ENCODE assay signal across 15 cellular contexts in the genomic region with DNA sequence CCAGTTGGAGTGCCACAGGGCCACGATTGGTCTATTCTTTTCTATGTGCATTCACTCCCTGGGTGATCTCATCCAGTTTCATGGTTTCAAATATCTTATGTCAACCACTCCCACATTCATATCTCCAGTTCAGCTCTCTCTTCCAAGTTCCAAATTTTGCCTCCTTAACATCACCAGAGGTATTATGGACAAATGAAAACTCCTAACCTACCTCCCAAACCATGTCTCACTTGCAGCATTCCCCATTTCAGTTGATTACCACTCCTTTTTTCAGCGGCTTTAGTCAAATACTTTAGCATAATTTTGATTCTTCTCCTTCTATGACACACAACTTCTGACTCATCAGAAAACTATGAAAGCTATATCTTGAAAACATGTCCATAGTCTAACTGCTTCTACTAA.
DNase-seq lines count a peak whose midpoint lies in the region; TF ChIP-seq lines count a peak whose summit lies in the region.
"Had no signal": no experiment of that assay in that cellular context is flagged by ENCODE, and none has a peak within 500 bp of the region (broad histone marks: within the 10 kb centered on the region; RNA-seq: fewer than 3 reads in every experiment).

No MANE protein-coding gene starts in this region.

- no peak overlapping the region for H3K4me3 ChIP-seq in astrocyte of the spinal cord (ENCODE audit: low read depth, low read length)
- H3K4me3 ChIP-seq in neuronal stem cell (ENCODE audit: low read length in 2 of 2), result no peak overlapping the region
- H3K4me3 ChIP-seq: uterus had no signal

- H4K8ac ChIP-seq in neuronal stem cell (ENCODE audit: low read depth, low read length), result no peak overlapping the region

- H4K91ac ChIP-seq in neuronal stem cell (ENCODE audit: low read depth, low read length, poor library complexity), result no peak overlapping the region

- H2BK5ac ChIP-seq in neuronal stem cell (ENCODE audit: low read length), result no peak overlapping the region

- no peak overlapping the region for H2AFZ ChIP-seq in neuronal stem cell (ENCODE audit: low read length)

- H3K4me3 Mint-ChIP-seq in activated T-helper 2 cell treated with anti-CD3 and anti-CD28 coated beads, Interferon-gamma antibody, Interleukin-2, Interleukin-4, amounts not matched to agents 10 μg/mL and 5 μg/mL and 100 μg/mL, durations not matched to agents 14 hours and 24 hours and 36 hours (ENCODE audit: low read depth), result no peak overlapping the region
- H3K4me3 Mint-ChIP-seq: B cell had no signal

- DNase-seq in AG08396 (ENCODE audit: low spot score) (peak; percentile 15), LHCN-M2 (ENCODE audit: low read depth) (peak; percentile 0), astrocyte of the spinal cord (ENCODE audit: low read depth, low spot score) (peak; percentile 84), hepatic stellate cell (ENCODE audit: low spot score) (peak; percentile 29), occipital lobe (lab: John Stamatoyannopoulos, UW) (no peak), neuronal stem cell (ENCODE audit: low spot score) (no peak), SKM-1 (lab: John Stamatoyannopoulos, UW; ENCODE audit: unreplicated experiment) (no peak)
- DNase-seq in activated T-helper 2 cell treated with anti-CD3 and anti-CD28 coated beads, Interferon-gamma antibody, Interleukin-2, Interleukin-4, amounts not matched to agents 10 μg/mL and 5 μg/mL and 100 μg/mL, durations not matched to agents 14 hours and 24 hours and 36 hours (ENCODE audit: low spot score), result no peak
- DNase-seq: effector CD4-positive, alpha-beta T cell; GOT3; mesendoderm; posterior cingulate gyrus; uterus had no signal

- H3K27ac Mint-ChIP-seq in activated T-helper 2 cell treated with anti-CD3 and anti-CD28 coated beads, Interferon-gamma antibody, Interleukin-2, Interleukin-4, amounts not matched to agents 10 μg/mL and 5 μg/mL and 100 μg/mL, durations not matched to agents 14 hours and 24 hours and 36 hours, result no peak overlapping the region
- H3K27ac Mint-ChIP-seq: B cell had no signal

- H3K27me3 Mint-ChIP-seq in activated T-helper 2 cell treated with anti-CD3 and anti-CD28 coated beads, Interferon-gamma antibody, Interleukin-2, Interleukin-4, amounts not matched to agents 10 μg/mL and 5 μg/mL and 100 μg/mL, durations not matched to agents 14 hours and 24 hours and 36 hours (ENCODE audit: low read depth), result no peaks in the 10 kb centered on the region
- H3K27me3 Mint-ChIP-seq: B cell had no signal

- no peak overlapping the region for H3K27ac ChIP-seq in neuronal stem cell (replicated peaks; ENCODE audit: low read length)
- H3K27ac ChIP-seq: uterus, VCaP had no signal

- no peaks in the 10 kb centered on the region for H3K9me3 ChIP-seq in neuronal stem cell (replicated peaks in 1 of 2; ENCODE audit: control insufficient read depth in 2 of 2, insufficient read depth in 1 of 2, low read depth in 1 of 2, low read length in 2 of 2)
- H3K9me3 ChIP-seq: uterus had no signal

- no peak overlapping the region for H3K14ac ChIP-seq in neuronal stem cell (ENCODE audit: low read length)

- H3K4me1 ChIP-seq in neuronal stem cell (ENCODE audit: control insufficient read depth in 2 of 2, insufficient read depth in 1 of 2, low read depth in 1 of 2, low read length in 2 of 2), result no peaks in the 10 kb centered on the region
- H3K4me1 ChIP-seq: uterus had no signal

- no peak overlapping the region for H2BK12ac ChIP-seq in neuronal stem cell (ENCODE audit: low read length)

- no peak overlapping the region for H2BK120ac ChIP-seq in neuronal stem cell (ENCODE audit: low read depth, low read length)

- no peak overlapping the region for H3K18ac ChIP-seq in neuronal stem cell (ENCODE audit: low read length)

- no peaks in the 10 kb centered on the region for H3K79me1 ChIP-seq in neuronal stem cell (ENCODE audit: low read depth, low read length)

- H3K4me1 Mint-ChIP-seq in activated T-helper 2 cell treated with anti-CD3 and anti-CD28 coated beads, Interferon-gamma antibody, Interleukin-2, Interleukin-4, amounts not matched to agents 10 μg/mL and 5 μg/mL and 100 μg/mL, durations not matched to agents 14 hours and 24 hours and 36 hours (ENCODE audit: low read depth), result no peaks in the 10 kb centered on the region
- H3K4me1 Mint-ChIP-seq: B cell had no signal

- no peak overlapping the region for H2AK5ac ChIP-seq in neuronal stem cell (ENCODE audit: low read depth, low read length)

- H2BK15ac ChIP-seq in neuronal stem cell (ENCODE audit: low read length), result no peak overlapping the region

- H3K36me3 ChIP-seq in neuronal stem cell (replicated peaks in 1 of 2; ENCODE audit: control insufficient read depth in 2 of 2, insufficient read depth in 2 of 2, low read length in 2 of 2), result no peaks in the 10 kb centered on the region
- H3K36me3 ChIP-seq: uterus had no signal

- H3K23ac ChIP-seq in neuronal stem cell (ENCODE audit: low read depth, low read length, poor library complexity), result no peak overlapping the region

- intact Hi-C loops in activated T-helper 2 cell treated with anti-CD3 and anti-CD28 coated beads, Interferon-gamma antibody, Interleukin-2, Interleukin-4, amounts not matched to agents 10 μg/mL and 5 μg/mL and 100 μg/mL, durations not matched to agents 14 hours and 24 hours and 36 hours (cut with micrococcal nuclease), result no loop called here

- H3K4me2 ChIP-seq in neuronal stem cell (ENCODE audit: insufficient read depth, low read length, poor library complexity, severe bottlenecking), result no peak overlapping the region

- no peak overlapping the region for H3K4ac ChIP-seq in neuronal stem cell (ENCODE audit: low read length)

- no CpG with 5 or more reads among the region's 2 CpGs for WGBS in neuronal stem cell (ENCODE audit: extremely low coverage in 2 of 2, insufficient read length in 2 of 2, insufficient replicate concordance in 1 of 2), 2 donors

- no peak for TF ChIP-seq CTCF in astrocyte of the spinal cord (IDR thresholded peaks at IDR 0.05; ENCODE audit: low read depth, low read length)

- in situ Hi-C loops in astrocyte of the spinal cord (cut with HindIII; ENCODE audit: low sequenced_read_pairs), result no loop called here

- H3K9ac ChIP-seq in neuronal stem cell (ENCODE audit: low read depth, low read length, poor library complexity), result no peak overlapping the region

- no peaks in the 10 kb centered on the region for H3K36me3 Mint-ChIP-seq in activated T-helper 2 cell treated with anti-CD3 and anti-CD28 coated beads, Interferon-gamma antibody, Interleukin-2, Interleukin-4, amounts not matched to agents 10 μg/mL and 5 μg/mL and 100 μg/mL, durations not matched to agents 14 hours and 24 hours and 36 hours (ENCODE audit: low read depth)

- H3K9me3 Mint-ChIP-seq in activated T-helper 2 cell treated with anti-CD3 and anti-CD28 coated beads, Interferon-gamma antibody, Interleukin-2, Interleukin-4, amounts not matched to agents 10 μg/mL and 5 μg/mL and 100 μg/mL, durations not matched to agents 14 hours and 24 hours and 36 hours, result no peaks in the 10 kb centered on the region

- H3K27me3 ChIP-seq in neuronal stem cell (ENCODE audit: control insufficient read depth in 3 of 3, insufficient read depth in 3 of 3, low read depth in 1 of 3, low read length in 3 of 3), result no peaks in the 10 kb centered on the region
- H3K27me3 ChIP-seq: uterus had no signal

Comparison
In these comparisons a context has a peak if more than half of its experiments do, and no peak if none do; other contexts are left out.
1. DNase-seq: peak in AG08396 (single experiment), LHCN-M2 (single experiment), astrocyte of the spinal cord (single experiment) and hepatic stellate cell (single experiment); none in occipital lobe (single experiment), neuronal stem cell (single experiment), SKM-1 (single experiment) and activated T-helper 2 cell treated with anti-CD3 and anti-CD28 coated beads, Interferon-gamma antibody, Interleukin-2, Interleukin-4, amounts not matched to agents 10 μg/mL and 5 μg/mL and 100 μg/mL, durations not matched to agents 14 hours and 24 hours and 36 hours (single experiment).